Comparison of ENCODE assay signal across 1 cellular context in the genomic region with DNA sequence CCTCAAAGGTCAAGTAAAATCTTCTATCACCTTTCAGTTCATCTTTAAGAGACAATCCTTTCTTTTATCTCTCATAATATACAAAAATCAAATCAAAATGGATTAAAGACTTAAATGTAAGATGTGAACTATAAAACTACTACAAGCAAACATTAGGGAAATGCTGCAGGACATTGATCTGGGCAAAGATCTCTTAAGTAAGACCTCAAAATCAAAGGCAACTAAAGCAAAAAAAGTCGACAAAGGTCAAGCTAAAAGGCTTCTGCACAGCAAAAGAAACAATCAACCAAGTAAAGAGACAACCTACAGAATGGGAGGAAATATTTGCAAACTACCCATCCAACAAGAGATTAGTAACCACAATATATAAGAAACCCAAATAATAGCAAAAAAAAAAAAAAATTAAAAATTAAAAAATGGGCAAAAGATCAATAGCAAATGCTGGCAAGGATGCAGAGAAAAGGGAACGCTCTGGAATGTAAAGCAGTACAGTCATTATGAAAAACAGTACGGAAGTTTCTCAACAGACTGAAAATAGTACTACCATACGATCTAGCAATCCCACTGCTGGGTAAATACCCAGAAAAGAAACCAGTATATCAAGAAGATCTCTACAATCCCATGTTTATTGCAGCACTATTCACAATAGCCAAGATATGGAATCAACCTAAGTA.
TF ChIP-seq lines count a peak whose summit lies in the region.

No MANE protein-coding gene starts in this region.

TF ChIP-seq in GM12878, 131 proteins besides CTCF, POLR2A, EP300 and RAD21 (continued from another document):
- TF ChIP-seq, protein P1, sequence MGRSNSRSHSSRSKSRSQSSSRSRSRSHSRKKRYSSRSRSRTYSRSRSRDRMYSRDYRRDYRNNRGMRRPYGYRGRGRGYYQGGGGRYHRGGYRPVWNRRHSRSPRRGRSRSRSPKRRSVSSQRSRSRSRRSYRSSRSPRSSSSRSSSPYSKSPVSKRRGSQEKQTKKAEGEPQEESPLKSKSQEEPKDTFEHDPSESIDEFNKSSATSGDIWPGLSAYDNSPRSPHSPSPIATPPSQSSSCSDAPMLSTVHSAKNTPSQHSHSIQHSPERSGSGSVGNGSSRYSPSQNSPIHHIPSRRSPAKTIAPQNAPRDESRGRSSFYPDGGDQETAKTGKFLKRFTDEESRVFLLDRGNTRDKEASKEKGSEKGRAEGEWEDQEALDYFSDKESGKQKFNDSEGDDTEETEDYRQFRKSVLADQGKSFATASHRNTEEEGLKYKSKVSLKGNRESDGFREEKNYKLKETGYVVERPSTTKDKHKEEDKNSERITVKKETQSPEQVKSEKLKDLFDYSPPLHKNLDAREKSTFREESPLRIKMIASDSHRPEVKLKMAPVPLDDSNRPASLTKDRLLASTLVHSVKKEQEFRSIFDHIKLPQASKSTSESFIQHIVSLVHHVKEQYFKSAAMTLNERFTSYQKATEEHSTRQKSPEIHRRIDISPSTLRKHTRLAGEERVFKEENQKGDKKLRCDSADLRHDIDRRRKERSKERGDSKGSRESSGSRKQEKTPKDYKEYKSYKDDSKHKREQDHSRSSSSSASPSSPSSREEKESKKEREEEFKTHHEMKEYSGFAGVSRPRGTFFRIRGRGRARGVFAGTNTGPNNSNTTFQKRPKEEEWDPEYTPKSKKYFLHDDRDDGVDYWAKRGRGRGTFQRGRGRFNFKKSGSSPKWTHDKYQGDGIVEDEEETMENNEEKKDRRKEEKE (IDR thresholded peaks at IDR 0.05) = no peak
- TF ChIP-seq SREBF2 (IDR thresholded peaks at IDR 0.05; ENCODE audit: low read length) (no peak), SUPT20H (IDR thresholded peaks at IDR 0.05; ENCODE audit: borderline replicate concordance, control insufficient read depth, low read depth, low read length) (no peak), YY1 (IDR thresholded peaks at IDR 0.05; ENCODE audit: low read depth, low read length) (no peak), STAT3 (IDR thresholded peaks at IDR 0.05; ENCODE audit: low read depth, low read length) (no peak), USF1 (IDR thresholded peaks at IDR 0.05; ENCODE audit: borderline replicate concordance, extremely low read length, insufficient read depth, low read depth, low read length) (no peak), IRF4 (IDR thresholded peaks at IDR 0.05; ENCODE audit: low read depth, low read length) (peak; percentile 64; the same call in 1 of the 2 replicates)
- TF ChIP-seq, protein P2, sequence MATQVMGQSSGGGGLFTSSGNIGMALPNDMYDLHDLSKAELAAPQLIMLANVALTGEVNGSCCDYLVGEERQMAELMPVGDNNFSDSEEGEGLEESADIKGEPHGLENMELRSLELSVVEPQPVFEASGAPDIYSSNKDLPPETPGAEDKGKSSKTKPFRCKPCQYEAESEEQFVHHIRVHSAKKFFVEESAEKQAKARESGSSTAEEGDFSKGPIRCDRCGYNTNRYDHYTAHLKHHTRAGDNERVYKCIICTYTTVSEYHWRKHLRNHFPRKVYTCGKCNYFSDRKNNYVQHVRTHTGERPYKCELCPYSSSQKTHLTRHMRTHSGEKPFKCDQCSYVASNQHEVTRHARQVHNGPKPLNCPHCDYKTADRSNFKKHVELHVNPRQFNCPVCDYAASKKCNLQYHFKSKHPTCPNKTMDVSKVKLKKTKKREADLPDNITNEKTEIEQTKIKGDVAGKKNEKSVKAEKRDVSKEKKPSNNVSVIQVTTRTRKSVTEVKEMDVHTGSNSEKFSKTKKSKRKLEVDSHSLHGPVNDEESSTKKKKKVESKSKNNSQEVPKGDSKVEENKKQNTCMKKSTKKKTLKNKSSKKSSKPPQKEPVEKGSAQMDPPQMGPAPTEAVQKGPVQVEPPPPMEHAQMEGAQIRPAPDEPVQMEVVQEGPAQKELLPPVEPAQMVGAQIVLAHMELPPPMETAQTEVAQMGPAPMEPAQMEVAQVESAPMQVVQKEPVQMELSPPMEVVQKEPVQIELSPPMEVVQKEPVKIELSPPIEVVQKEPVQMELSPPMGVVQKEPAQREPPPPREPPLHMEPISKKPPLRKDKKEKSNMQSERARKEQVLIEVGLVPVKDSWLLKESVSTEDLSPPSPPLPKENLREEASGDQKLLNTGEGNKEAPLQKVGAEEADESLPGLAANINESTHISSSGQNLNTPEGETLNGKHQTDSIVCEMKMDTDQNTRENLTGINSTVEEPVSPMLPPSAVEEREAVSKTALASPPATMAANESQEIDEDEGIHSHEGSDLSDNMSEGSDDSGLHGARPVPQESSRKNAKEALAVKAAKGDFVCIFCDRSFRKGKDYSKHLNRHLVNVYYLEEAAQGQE (IDR thresholded peaks at IDR 0.05; ENCODE audit: low read depth, low read length) = no peak
TF ChIP-seq in GM12878: peak in this region for 12.
